10 cellular contexts compared by ENCODE assay signal in the genomic region with DNA sequence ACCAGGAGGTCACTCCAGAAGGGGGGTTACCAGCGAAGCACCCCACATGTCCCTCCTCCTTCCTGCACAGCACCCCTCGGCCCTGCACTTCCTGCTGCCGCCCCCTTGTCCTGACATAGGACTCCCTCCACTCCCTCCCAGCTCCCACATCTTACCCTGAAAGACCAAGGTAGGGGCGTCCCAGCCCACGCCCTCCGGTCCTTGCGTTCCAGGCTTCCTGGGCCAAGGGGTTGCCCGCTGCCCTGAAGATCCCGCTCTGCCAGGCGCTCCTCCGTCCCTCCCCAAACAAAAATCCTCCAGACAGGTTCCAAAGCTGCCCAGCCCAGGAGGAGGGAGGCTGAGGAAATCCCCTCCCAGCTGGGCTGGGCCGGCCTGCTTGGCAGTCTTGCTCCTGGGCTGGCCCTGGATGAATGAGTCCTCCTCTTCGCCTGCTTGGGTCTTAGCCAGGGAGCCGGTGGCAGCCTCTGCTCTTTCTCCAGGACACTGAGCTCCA. TPM values are rescaled to one million over a fixed set of nuclear protein-coding genes. Genes with fewer than 3 reads are reported as not detected.
DNase-seq lines count a peak whose midpoint lies in the region; ATAC-seq and TF ChIP-seq lines count a peak whose summit lies in the region.
"Had no signal": no experiment of that assay in that cellular context is flagged by ENCODE, and none has a peak within 500 bp of the region (broad histone marks: within the 10 kb centered on the region; RNA-seq: fewer than 3 reads in every experiment).

A gene with protein sequence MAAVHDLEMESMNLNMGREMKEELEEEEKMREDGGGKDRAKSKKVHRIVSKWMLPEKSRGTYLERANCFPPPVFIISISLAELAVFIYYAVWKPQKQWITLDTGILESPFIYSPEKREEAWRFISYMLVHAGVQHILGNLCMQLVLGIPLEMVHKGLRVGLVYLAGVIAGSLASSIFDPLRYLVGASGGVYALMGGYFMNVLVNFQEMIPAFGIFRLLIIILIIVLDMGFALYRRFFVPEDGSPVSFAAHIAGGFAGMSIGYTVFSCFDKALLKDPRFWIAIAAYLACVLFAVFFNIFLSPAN (minus strand): TSS at position 304 of the 493 bp plus-strand sequence. CDS start 22,618 bp downstream, outside the sequence.

- ATAC-seq in GM21390 (IDR thresholded peaks at IDR 0.05; ENCODE audit: unreplicated experiment): no peak

- TF ChIP-seq EP300 in esophagus muscularis mucosa (IDR thresholded peaks at IDR 0.05): no peak

- H3K27me3 ChIP-seq in esophagus muscularis mucosa (no peaks in the 10 kb centered on the region), mucosa of rectum (ENCODE audit: control insufficient read depth in 2 of 2, insufficient read depth in 2 of 2, low read length in 2 of 2) (no peaks in the 10 kb centered on the region)

- H3K27ac ChIP-seq in esophagus muscularis mucosa (replicated peaks in 1 of 4) (no peak within 1 kb of the TSS), mucosa of rectum (ENCODE audit: low read depth in 2 of 2, low read length in 2 of 2) (peak within 1 kb of the TSS; percentile 86 to 89)

- peak within 1 kb of the TSS; percentile 41 to 53 (median 46) for H3K4me3 ChIP-seq in esophagus muscularis mucosa
- peak within 1 kb of the TSS; percentile 87 for H3K4me3 ChIP-seq in mucosa of rectum (ENCODE audit: low read length in 2 of 2)

- no peaks in the 10 kb centered on the region for H3K36me3 ChIP-seq in esophagus muscularis mucosa
- no peaks in the 10 kb centered on the region for H3K36me3 ChIP-seq in mucosa of rectum (ENCODE audit: control insufficient read depth in 2 of 2, insufficient read depth in 2 of 2, low read length in 2 of 2)

- WGBS in esophagus muscularis mucosa: 40% methylated on average over 13 of the region's 14 CpGs

- DNase-seq in A172 (ENCODE audit: low spot score) (peak; percentile 72), NCI-H226 (peak; percentile 81), esophagus muscularis mucosa (ENCODE audit: extremely low spot score) (no peak), epidermal melanocyte (ENCODE audit: insufficient read length, low spot score) (no peak), HuH-7 (ENCODE audit: low spot score) (no peak), H4 (ENCODE audit: low spot score) (no peak)
- DNase-seq: amniotic stem cell; CD4-positive, CD25-positive, alpha-beta regulatory T cell had no signal

- intact Hi-C loops in esophagus muscularis mucosa (cut with DNase I): no loop called here

- TF ChIP-seq POLR2A in esophagus muscularis mucosa (IDR thresholded peaks at IDR 0.05; ENCODE audit: low read depth): no peak

- H3K9me3 ChIP-seq in esophagus muscularis mucosa: no peaks in the 10 kb centered on the region
- H3K9me3 ChIP-seq in mucosa of rectum (ENCODE audit: control insufficient read depth in 2 of 2, low read length in 2 of 2): no peaks in the 10 kb centered on the region

- TF ChIP-seq CTCF in esophagus muscularis mucosa (IDR thresholded peaks at IDR 0.05): no peak

- H3K4me1 ChIP-seq in esophagus muscularis mucosa: peaks cover 10 to 13% (median 13%) of the 10 kb centered on the region in 4 donors
- peaks cover 8 to 18% of the 10 kb centered on the region in 2 donors for H3K4me1 ChIP-seq in mucosa of rectum (ENCODE audit: control insufficient read depth in 2 of 2, insufficient read depth in 2 of 2, low read length in 2 of 2)

- peak within 1 kb of the TSS; percentile 84 to 88 for H3K9ac ChIP-seq in mucosa of rectum (ENCODE audit: low read depth in 1 of 2, low read length in 2 of 2)

RNA-seq across cellular contexts. Expression of the gene that starts here (rescaled TPM):
- total RNA-seq in A172 (2014; rRNA removed; shearing (Covaris generic)): 1.2 and 3.3 TPM in 2 replicates
- total RNA-seq in esophagus muscularis mucosa: not detected
- total RNA-seq in H4 (2014; rRNA removed; shearing (Covaris generic)): not detected in 2 replicates
- total RNA-seq: CD4-positive, CD25-positive, alpha-beta regulatory T cell had no signal

Comparison
In these comparisons a context has a peak if more than half of its experiments do, and no peak if none do; other contexts are left out.
1. DNase-seq: peak in A172 (single experiment) and NCI-H226 (single experiment); none in esophagus muscularis mucosa (single experiment), epidermal melanocyte (single experiment), HuH-7 (single experiment) and H4 (single experiment).
2. H3K27ac ChIP-seq: peak in mucosa of rectum (2 of 2); none in esophagus muscularis mucosa (0 of 4).